In genomic region chr16:17638134-17638533, GRCh38 we compare ENCODE assay signal across 29 cellular contexts.
"Had no signal": no experiment of that assay in that cellular context is flagged by ENCODE, and none has a peak within 500 bp of the region (broad histone marks: within the 10 kb centered on the region; RNA-seq: fewer than 3 reads in every experiment).

No MANE protein-coding gene starts in this region.

- H3K4me3 ChIP-seq: esophagus muscularis mucosa, gastrocnemius medialis, heart left ventricle had no signal

- H3K4me1 Mint-ChIP-seq: activated naive CD4-positive, alpha-beta T cell treated with anti-CD3 and anti-CD28 coated beads, Interleukin-2, amount 50 U/mL, for 24 hours; activated naive CD8-positive, alpha-beta T cell treated with anti-CD3 and anti-CD28 coated beads, Interleukin-2, amount 10 ng/mL, durations not matched to agents 7 days and 5 days; T-helper 17 cell had no signal

- H3K9me3 Mint-ChIP-seq: effector memory CD8-positive, alpha-beta T cell; T-helper 2 cell treated with Interferon-gamma antibody and Interleukin-4, amounts not matched to agents 5 μg/mL and 100 μg/mL, for 36 hours had no signal

- H3K27me3 ChIP-seq: esophagus muscularis mucosa, foreskin keratinocyte had no signal

- H3K4me3 Mint-ChIP-seq: activated naive CD4-positive, alpha-beta T cell treated with anti-CD3 and anti-CD28 coated beads for 36 hours; activated naive CD4-positive, alpha-beta T cell treated with anti-CD3 and anti-CD28 coated beads, Interleukin-2, amount 50 U/mL, for 24 hours; activated naive CD8-positive, alpha-beta T cell treated with anti-CD3 and anti-CD28 coated beads, Interleukin-2, amount 10 ng/mL, durations not matched to agents 7 days and 5 days; activated T-cell treated with anti-CD3 and anti-CD28 coated beads, Interleukin-2, amount 50 U/mL, for 4 hours; effector memory CD8-positive, alpha-beta T cell; T-helper 17 cell; T-helper 2 cell treated with Interferon-gamma antibody and Interleukin-4, amounts not matched to agents 5 μg/mL and 100 μg/mL, for 36 hours had no signal

- ATAC-seq: effector memory CD8-positive, alpha-beta T cell; foreskin keratinocyte; gastrocnemius medialis; heart left ventricle; T-helper 17 cell had no signal

- H3K9me3 ChIP-seq: esophagus muscularis mucosa, gastrocnemius medialis, heart left ventricle had no signal

- H3K27ac ChIP-seq: esophagus muscularis mucosa, foreskin keratinocyte, gastrocnemius medialis, heart left ventricle had no signal

- H3K36me3 Mint-ChIP-seq: activated naive CD4-positive, alpha-beta T cell treated with anti-CD3 and anti-CD28 coated beads, Interleukin-2, amount 50 U/mL, for 24 hours; activated naive CD8-positive, alpha-beta T cell treated with anti-CD3 and anti-CD28 coated beads, Interleukin-2, amount 10 ng/mL, durations not matched to agents 7 days and 5 days had no signal

- H3K4me1 ChIP-seq: esophagus muscularis mucosa, gastrocnemius medialis, heart left ventricle had no signal

- H3K36me3 ChIP-seq: esophagus muscularis mucosa, gastrocnemius medialis, heart left ventricle had no signal

- H3K27ac Mint-ChIP-seq: activated naive CD4-positive, alpha-beta T cell treated with anti-CD3 and anti-CD28 coated beads for 36 hours; activated naive CD4-positive, alpha-beta T cell treated with anti-CD3 and anti-CD28 coated beads, Interleukin-2, amount 50 U/mL, for 24 hours; activated naive CD8-positive, alpha-beta T cell treated with anti-CD3 and anti-CD28 coated beads, Interleukin-2, amount 10 ng/mL, durations not matched to agents 7 days and 5 days; activated T-helper 2 cell treated with anti-CD3 and anti-CD28 coated beads, Interferon-gamma antibody, Interleukin-2, Interleukin-4, amounts not matched to agents 10 μg/mL and 5 μg/mL and 100 μg/mL, durations not matched to agents 14 hours and 24 hours and 36 hours; effector memory CD8-positive, alpha-beta T cell; T-helper 17 cell; T-helper 2 cell treated with Interferon-gamma antibody and Interleukin-4, amounts not matched to agents 5 μg/mL and 100 μg/mL, for 36 hours had no signal

- DNase-seq: activated CD4-positive, alpha-beta T cell treated with anti-CD3 and anti-CD28 coated beads for 48 hours; activated CD4-positive, alpha-beta T cell treated with anti-CD3 and anti-CD28 coated beads, Interleukin-2, amount 50 U/mL, for 1 hour; activated CD4-positive, CD25-positive, alpha-beta regulatory T cell; activated CD4-positive, CD25-positive, alpha-beta regulatory T cell treated with anti-CD3 and anti-CD28 coated beads, Interleukin-2, amount 50 U/mL, for 72 hours; activated CD8-positive, alpha-beta memory T cell treated with anti-CD3 and anti-CD28 coated beads, Interleukin-2, amount 50 U/mL, for 48 hours; activated effector memory CD4-positive, alpha-beta T cell treated with anti-CD3 and anti-CD28 coated beads, Interleukin-2, amount 50 U/mL, for 16 hours; activated naive CD4-positive, alpha-beta T cell treated with anti-CD3 and anti-CD28 coated beads for 36 hours; activated naive CD8-positive, alpha-beta T cell treated with anti-CD3 and anti-CD28 coated beads, Interleukin-2, amount 10 ng/mL, durations not matched to agents 7 days and 5 days; activated T-cell treated with anti-CD3 and anti-CD28 coated beads for 4 hours; activated T-cell treated with anti-CD3 and anti-CD28 coated beads, Interleukin-2, amount 50 U/mL, for 4 hours; amniotic stem cell; anterior cingulate cortex; caudate nucleus; cortex of kidney; dermis blood vessel endothelial cell; effector CD4-positive, alpha-beta T cell; effector memory CD8-positive, alpha-beta T cell; erythroblast; foreskin keratinocyte; gastrocnemius medialis; glutamatergic neuron; heart left ventricle; T-helper 1 cell; T-helper 17 cell; T1000 had no signal
